1 cellular context compared by ENCODE assay signal in the genomic region with DNA sequence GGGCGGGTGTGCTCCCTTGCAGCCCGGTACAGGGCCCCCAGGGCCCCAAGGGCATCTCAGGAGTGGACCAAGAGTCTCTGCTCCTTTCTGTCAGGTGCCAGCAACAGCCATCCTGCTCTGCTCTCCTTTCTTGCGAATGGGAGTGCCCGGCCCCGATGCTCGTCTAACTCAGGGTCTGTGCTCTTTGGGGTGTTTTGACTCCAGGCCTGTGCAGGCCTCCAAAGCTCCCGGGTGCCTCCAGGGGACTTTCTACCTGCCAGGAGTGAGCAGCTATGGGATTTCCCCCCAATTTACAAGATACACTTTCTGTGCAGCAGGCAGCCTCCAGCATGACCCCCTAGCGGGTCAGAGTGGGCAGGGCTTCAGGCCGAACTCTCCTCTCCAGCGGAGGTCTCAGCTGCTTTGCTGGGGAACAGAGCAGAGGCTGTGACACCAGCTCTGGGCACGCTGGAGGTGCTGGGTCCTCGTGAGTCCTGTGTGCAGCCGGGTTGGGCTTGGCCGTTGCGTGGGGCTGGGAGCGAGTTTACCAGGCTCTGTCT.
TF ChIP-seq lines count a peak whose summit lies in the region.

No MANE protein-coding gene starts in this region.

TF ChIP-seq in K562, 482 proteins besides CTCF, POLR2A, EP300 and RAD21:
- TF ChIP-seq CCNT2 (IDR thresholded peaks at IDR 0.05; ENCODE audit: borderline replicate concordance, extremely low read depth, insufficient read length, low read depth, low read length) (peak; percentile 10), ATF7 (IDR thresholded peaks at IDR 0.05) (no peak), KDM4B (IDR thresholded peaks at IDR 0.05; ENCODE audit: borderline replicate concordance in 2 of 2, low read depth in 1 of 2) (no peak), ZBTB1 (CRISPR knock-in tag; IDR thresholded peaks at IDR 0.05; ENCODE audit: borderline replicate concordance, low read depth) (0 out of 2 replicates have a peak, but pooled peaks have one; percentile 27), KDM5B (IDR thresholded peaks at IDR 0.05; ENCODE audit: insufficient replicate concordance, low read depth, low read length) (peak; percentile 28)
- TF ChIP-seq, protein P1, sequence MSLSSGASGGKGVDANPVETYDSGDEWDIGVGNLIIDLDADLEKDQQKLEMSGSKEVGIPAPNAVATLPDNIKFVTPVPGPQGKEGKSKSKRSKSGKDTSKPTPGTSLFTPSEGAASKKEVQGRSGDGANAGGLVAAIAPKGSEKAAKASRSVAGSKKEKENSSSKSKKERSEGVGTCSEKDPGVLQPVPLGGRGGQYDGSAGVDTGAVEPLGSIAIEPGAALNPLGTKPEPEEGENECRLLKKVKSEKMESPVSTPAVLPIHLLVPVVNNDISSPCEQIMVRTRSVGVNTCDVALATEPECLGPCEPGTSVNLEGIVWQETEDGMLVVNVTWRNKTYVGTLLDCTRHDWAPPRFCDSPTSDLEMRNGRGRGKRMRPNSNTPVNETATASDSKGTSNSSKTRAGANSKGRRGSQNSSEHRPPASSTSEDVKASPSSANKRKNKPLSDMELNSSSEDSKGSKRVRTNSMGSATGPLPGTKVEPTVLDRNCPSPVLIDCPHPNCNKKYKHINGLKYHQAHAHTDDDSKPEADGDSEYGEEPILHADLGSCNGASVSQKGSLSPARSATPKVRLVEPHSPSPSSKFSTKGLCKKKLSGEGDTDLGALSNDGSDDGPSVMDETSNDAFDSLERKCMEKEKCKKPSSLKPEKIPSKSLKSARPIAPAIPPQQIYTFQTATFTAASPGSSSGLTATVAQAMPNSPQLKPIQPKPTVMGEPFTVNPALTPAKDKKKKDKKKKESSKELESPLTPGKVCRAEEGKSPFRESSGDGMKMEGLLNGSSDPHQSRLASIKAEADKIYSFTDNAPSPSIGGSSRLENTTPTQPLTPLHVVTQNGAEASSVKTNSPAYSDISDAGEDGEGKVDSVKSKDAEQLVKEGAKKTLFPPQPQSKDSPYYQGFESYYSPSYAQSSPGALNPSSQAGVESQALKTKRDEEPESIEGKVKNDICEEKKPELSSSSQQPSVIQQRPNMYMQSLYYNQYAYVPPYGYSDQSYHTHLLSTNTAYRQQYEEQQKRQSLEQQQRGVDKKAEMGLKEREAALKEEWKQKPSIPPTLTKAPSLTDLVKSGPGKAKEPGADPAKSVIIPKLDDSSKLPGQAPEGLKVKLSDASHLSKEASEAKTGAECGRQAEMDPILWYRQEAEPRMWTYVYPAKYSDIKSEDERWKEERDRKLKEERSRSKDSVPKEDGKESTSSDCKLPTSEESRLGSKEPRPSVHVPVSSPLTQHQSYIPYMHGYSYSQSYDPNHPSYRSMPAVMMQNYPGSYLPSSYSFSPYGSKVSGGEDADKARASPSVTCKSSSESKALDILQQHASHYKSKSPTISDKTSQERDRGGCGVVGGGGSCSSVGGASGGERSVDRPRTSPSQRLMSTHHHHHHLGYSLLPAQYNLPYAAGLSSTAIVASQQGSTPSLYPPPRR (CRISPR knock-in tag; IDR thresholded peaks at IDR 0.05; ENCODE audit: borderline replicate concordance) = no peak
- TF ChIP-seq, protein P2, sequence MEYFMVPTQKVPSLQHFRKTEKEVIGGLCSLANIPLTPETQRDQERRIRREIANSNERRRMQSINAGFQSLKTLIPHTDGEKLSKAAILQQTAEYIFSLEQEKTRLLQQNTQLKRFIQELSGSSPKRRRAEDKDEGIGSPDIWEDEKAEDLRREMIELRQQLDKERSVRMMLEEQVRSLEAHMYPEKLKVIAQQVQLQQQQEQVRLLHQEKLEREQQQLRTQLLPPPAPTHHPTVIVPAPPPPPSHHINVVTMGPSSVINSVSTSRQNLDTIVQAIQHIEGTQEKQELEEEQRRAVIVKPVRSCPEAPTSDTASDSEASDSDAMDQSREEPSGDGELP (CRISPR knock-in tag; IDR thresholded peaks at IDR 0.05; ENCODE audit: borderline replicate concordance) = peak; percentile 18; the same call in 1 of the 2 replicates
- TF ChIP-seq, protein P3, sequence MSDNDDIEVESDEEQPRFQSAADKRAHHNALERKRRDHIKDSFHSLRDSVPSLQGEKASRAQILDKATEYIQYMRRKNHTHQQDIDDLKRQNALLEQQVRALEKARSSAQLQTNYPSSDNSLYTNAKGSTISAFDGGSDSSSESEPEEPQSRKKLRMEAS (CRISPR knock-in tag; IDR thresholded peaks at IDR 0.05) = no peak
- TF ChIP-seq, protein P4, sequence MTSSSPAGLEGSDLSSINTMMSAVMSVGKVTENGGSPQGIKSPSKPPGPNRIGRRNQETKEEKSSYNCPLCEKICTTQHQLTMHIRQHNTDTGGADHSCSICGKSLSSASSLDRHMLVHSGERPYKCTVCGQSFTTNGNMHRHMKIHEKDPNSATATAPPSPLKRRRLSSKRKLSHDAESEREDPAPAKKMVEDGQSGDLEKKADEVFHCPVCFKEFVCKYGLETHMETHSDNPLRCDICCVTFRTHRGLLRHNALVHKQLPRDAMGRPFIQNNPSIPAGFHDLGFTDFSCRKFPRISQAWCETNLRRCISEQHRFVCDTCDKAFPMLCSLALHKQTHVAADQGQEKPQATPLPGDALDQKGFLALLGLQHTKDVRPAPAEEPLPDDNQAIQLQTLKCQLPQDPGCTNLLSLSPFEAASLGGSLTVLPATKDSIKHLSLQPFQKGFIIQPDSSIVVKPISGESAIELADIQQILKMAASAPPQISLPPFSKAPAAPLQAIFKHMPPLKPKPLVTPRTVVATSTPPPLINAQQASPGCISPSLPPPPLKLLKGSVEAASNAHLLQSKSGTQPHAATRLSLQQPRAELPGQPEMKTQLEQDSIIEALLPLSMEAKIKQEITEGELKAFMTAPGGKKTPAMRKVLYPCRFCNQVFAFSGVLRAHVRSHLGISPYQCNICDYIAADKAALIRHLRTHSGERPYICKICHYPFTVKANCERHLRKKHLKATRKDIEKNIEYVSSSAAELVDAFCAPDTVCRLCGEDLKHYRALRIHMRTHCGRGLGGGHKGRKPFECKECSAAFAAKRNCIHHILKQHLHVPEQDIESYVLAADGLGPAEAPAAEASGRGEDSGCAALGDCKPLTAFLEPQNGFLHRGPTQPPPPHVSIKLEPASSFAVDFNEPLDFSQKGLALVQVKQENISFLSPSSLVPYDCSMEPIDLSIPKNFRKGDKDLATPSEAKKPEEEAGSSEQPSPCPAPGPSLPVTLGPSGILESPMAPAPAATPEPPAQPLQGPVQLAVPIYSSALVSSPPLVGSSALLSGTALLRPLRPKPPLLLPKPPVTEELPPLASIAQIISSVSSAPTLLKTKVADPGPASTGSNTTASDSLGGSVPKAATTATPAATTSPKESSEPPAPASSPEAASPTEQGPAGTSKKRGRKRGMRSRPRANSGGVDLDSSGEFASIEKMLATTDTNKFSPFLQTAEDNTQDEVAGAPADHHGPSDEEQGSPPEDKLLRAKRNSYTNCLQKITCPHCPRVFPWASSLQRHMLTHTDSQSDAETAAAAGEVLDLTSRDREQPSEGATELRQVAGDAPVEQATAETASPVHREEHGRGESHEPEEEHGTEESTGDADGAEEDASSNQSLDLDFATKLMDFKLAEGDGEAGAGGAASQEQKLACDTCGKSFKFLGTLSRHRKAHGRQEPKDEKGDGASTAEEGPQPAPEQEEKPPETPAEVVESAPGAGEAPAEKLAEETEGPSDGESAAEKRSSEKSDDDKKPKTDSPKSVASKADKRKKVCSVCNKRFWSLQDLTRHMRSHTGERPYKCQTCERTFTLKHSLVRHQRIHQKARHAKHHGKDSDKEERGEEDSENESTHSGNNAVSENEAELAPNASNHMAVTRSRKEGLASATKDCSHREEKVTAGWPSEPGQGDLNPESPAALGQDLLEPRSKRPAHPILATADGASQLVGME (CRISPR knock-in tag; IDR thresholded peaks at IDR 0.05) = no peak
- TF ChIP-seq, protein P5, sequence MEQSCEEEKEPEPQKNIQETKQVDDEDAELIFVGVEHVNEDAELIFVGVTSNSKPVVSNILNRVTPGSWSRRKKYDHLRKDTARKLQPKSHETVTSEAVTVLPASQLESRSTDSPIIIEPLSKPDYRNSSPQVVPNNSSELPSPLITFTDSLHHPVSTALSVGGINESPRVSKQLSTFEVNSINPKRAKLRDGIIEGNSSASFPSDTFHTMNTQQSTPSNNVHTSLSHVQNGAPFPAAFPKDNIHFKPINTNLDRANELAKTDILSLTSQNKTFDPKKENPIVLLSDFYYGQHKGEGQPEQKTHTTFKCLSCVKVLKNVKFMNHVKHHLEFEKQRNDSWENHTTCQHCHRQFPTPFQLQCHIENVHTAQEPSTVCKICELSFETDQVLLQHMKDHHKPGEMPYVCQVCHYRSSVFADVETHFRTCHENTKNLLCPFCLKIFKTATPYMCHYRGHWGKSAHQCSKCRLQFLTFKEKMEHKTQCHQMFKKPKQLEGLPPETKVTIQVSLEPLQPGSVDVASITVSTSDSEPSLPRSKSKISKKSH (CRISPR knock-in tag; IDR thresholded peaks at IDR 0.05) = no peak
